In genomic region chr6:63764318-63764916, GRCh38 we compare ENCODE assay signal across 9 cellular contexts.
DNase-seq lines count a peak whose midpoint lies in the region; ATAC-seq and TF ChIP-seq lines count a peak whose summit lies in the region.
"Had no signal": no experiment of that assay in that cellular context is flagged by ENCODE, and none has a peak within 500 bp of the region (broad histone marks: within the 10 kb centered on the region; RNA-seq: fewer than 3 reads in every experiment).

No MANE protein-coding gene starts in this region.

- H3K4me1 Mint-ChIP-seq in MCF 10A (ENCODE audit: insufficient read depth, unreplicated experiment) = no peaks in the 10 kb centered on the region
- H3K4me1 Mint-ChIP-seq in memory B cell = no peaks in the 10 kb centered on the region
- H3K4me1 Mint-ChIP-seq: activated naive CD8-positive, alpha-beta T cell treated with anti-CD3 and anti-CD28 coated beads, Interleukin-2, amount 10 ng/mL, durations not matched to agents 7 days and 5 days had no signal

- H3K4me3 Mint-ChIP-seq in MCF 10A (ENCODE audit: unreplicated experiment) (no peak overlapping the region), memory B cell (no peak overlapping the region)
- H3K4me3 Mint-ChIP-seq: activated naive CD8-positive, alpha-beta T cell treated with anti-CD3 and anti-CD28 coated beads, Interleukin-2, amount 10 ng/mL, durations not matched to agents 7 days and 5 days had no signal

- H3K4me3 ChIP-seq in AG04450 (ENCODE audit: low read depth, low read length) = no peak overlapping the region

- no peaks in the 10 kb centered on the region for H3K27me3 ChIP-seq in AG04450 (ENCODE audit: control insufficient read depth, insufficient read depth, low read length)

- peak; percentile 54 for ATAC-seq in GM18909 (IDR thresholded peaks at IDR 0.05; ENCODE audit: poor library complexity, unreplicated experiment)
- peak; percentile 27 for ATAC-seq in memory B cell (ENCODE audit: low read depth)
- no peak for ATAC-seq in GM21737 (IDR thresholded peaks at IDR 0.05; ENCODE audit: unreplicated experiment)

- POLR2A ChIA-PET in AG04450 (lab: Yijun Ruan, JAX) = interaction anchor here (1.1 kb wide), 1 partner anchor 129 kb away, joined by 3 read pairs; the partner anchor contains the start of gene PHF3
- POLR2A ChIA-PET in MCF 10A (lab: Yijun Ruan, JAX) = interaction anchor here (0.6 to 1.3 kb wide), 10 partner anchors 13 to 738 kb away, joined by 3 to 11 read pairs (median 4); no protein-coding TSS in a partner anchor

- DNase-seq in AG04450 (ENCODE audit: low read depth, low spot score) (peak; percentile 15), NCI-H2227 (lab: John Stamatoyannopoulos, UW; ENCODE audit: unreplicated experiment) (peak; percentile 51), MCF 10A (ENCODE audit: unreplicated experiment) (peak; percentile 62), memory B cell (ENCODE audit: low spot score in 2 of 2) (peak in 1 of 2 donors; percentile 49), activated gamma-delta T cell treated with Interleukin-2 at 50 U/mL for 16 hours (no peak), activated T-cell treated with anti-CD3 and anti-CD28 coated beads for 4 hours (no peak)
- DNase-seq: activated naive CD8-positive, alpha-beta T cell treated with anti-CD3 and anti-CD28 coated beads, Interleukin-2, amount 10 ng/mL, durations not matched to agents 7 days and 5 days had no signal

- intact Hi-C loops in MCF 10A (cut with micrococcal nuclease) = loop anchor here (1.0 to 2.0 kb wide), 4 partner anchors 76 to 412 kb away; no protein-coding TSS in a partner anchor

- H3K9me3 Mint-ChIP-seq in MCF 10A (ENCODE audit: unreplicated experiment) (no peaks in the 10 kb centered on the region), memory B cell (peaks cover 1% of the 10 kb centered on the region)

- TF ChIP-seq CTCF in AG04450 (IDR thresholded peaks at IDR 0.05; ENCODE audit: low read depth, low read length) (peak; percentile 43), MCF 10A (IDR thresholded peaks at IDR 0.05; ENCODE audit: unreplicated experiment) (peak; percentile 51)

- H3K27ac ChIP-seq in AG04450 (ENCODE audit: low read depth, low read length) = no peak overlapping the region

- H3K27ac Mint-ChIP-seq in MCF 10A (ENCODE audit: low read depth, unreplicated experiment) = no peak overlapping the region
- H3K27ac Mint-ChIP-seq in memory B cell = no peak overlapping the region
- H3K27ac Mint-ChIP-seq: activated naive CD8-positive, alpha-beta T cell treated with anti-CD3 and anti-CD28 coated beads, Interleukin-2, amount 10 ng/mL, durations not matched to agents 7 days and 5 days had no signal

- BruUV-seq in MCF 10A (replicated peaks; lab: Mats Ljungman, UMichigan) = no TSS peak

- H3K9me3 ChIP-seq in AG04450 (ENCODE audit: control insufficient read depth, insufficient read depth, low read length) = no peaks in the 10 kb centered on the region

- H3K27me3 Mint-ChIP-seq in MCF 10A (ENCODE audit: insufficient read depth, unreplicated experiment) (no peaks in the 10 kb centered on the region), memory B cell (peaks cover 2% of the 10 kb centered on the region)

- peaks cover 11% of the 10 kb centered on the region for H3K36me3 Mint-ChIP-seq in MCF 10A (ENCODE audit: insufficient read depth, unreplicated experiment)
- H3K36me3 Mint-ChIP-seq in memory B cell = no peaks in the 10 kb centered on the region
- H3K36me3 Mint-ChIP-seq: activated naive CD8-positive, alpha-beta T cell treated with anti-CD3 and anti-CD28 coated beads, Interleukin-2, amount 10 ng/mL, durations not matched to agents 7 days and 5 days had no signal

- CTCF ChIA-PET in AG04450 (lab: Charles Lee) = interaction anchor here (0.5 to 7.1 kb wide), 29 partner anchors 9 to 457 kb away, joined by 3 to 150 read pairs (median 4); partner anchors contain the start of gene PHF3
- CTCF ChIA-PET in MCF 10A (lab: Yijun Ruan, JAX) = interaction anchor here (0.5 to 5.3 kb wide), 18 partner anchors 11 to 416 kb away, joined by 3 to 58 read pairs (median 4); partner anchors contain the start of gene PHF3

Comparison
In these comparisons a context has a peak if more than half of its experiments do, and no peak if none do; other contexts are left out.
1. DNase-seq: peak in AG04450 (single experiment), NCI-H2227 (single experiment) and MCF 10A (single experiment); none in activated gamma-delta T cell treated with Interleukin-2 at 50 U/mL for 16 hours (single experiment) and activated T-cell treated with anti-CD3 and anti-CD28 coated beads for 4 hours (single experiment).